Comparison of ENCODE assay signal across 1 cellular context in the genomic region with DNA sequence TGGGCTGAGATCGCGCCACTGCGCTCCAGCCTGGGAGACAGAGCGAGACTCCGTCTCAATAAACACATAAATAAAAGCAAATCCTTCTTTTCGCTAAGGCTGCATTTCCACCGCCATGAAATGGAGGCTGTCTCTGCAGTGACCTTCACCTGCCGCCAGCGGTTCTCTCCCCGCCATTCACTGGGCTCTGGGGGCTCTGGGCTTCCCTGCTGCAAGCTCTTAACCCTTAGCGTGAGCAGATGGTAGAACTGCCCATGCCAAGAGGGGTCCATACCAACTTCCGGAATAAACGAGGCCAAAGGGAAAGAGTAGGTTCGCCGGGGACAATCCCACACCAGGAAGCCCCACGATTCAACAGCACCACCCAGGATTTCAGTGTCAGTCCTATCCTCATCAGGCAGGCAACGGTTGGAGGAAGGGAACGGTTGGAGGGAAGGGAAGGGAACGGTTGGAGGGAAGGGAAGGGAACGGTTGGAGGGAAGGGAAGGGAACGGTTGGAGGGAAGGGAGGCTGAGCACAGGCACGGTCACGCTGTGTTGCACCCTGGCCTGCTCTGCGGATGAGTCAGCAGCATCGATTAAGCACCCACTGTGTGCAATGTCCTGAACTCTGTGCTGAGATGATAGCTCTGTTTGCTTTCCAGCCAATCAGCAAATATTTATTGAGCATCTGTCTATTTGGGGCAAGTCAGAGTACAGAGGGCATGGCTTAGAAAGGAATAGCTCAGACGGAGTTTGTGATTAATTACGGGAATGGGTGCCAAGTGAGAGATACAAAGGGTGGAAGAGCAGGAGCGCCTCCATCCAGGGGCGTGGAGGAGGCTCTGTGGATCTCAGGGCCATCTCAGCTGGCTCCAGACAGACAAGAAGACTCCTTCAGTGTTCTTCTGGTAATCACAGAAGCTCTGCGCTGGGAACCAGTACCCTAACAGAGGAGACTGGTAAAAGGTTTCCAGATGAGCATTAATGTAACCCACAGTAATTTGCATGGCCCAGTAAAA.
TF ChIP-seq lines count a peak whose summit lies in the region.

No MANE protein-coding gene starts in this region.

TF ChIP-seq in HepG2, 621 proteins besides CTCF, POLR2A, EP300 and RAD21 (continued from another document and continues in another):
- TF ChIP-seq E2F5 (CRISPR knock-in tag; conservative IDR thresholded peaks at IDR 0.05): no peak
- TF ChIP-seq PHF8 (CRISPR knock-in tag; IDR thresholded peaks at IDR 0.05): no peak
- peak; percentile 76 for TF ChIP-seq ZNF746 (CRISPR knock-in tag; IDR thresholded peaks at IDR 0.05)
- peak; percentile 95 for TF ChIP-seq DPF2 (CRISPR knock-in tag; IDR thresholded peaks at IDR 0.05; ENCODE audit: borderline replicate concordance, low read depth)
- TF ChIP-seq GABPB1 (CRISPR knock-in tag; IDR thresholded peaks at IDR 0.05): peak; percentile 42; the same call in 1 of the 2 replicates
- peak; percentile 64; the same call in 1 of the 2 replicates for TF ChIP-seq MYPOP (CRISPR knock-in tag; IDR thresholded peaks at IDR 0.05)
- peak; percentile 31; the same call in 1 of the 2 replicates for TF ChIP-seq KMT2B (CRISPR knock-in tag; IDR thresholded peaks at IDR 0.05)
- peak; percentile 97 for TF ChIP-seq SMARCC2 (IDR thresholded peaks at IDR 0.05)
- no peak for TF ChIP-seq RAD51 (IDR thresholded peaks at IDR 0.05; ENCODE audit: borderline replicate concordance)
- TF ChIP-seq, protein P1, sequence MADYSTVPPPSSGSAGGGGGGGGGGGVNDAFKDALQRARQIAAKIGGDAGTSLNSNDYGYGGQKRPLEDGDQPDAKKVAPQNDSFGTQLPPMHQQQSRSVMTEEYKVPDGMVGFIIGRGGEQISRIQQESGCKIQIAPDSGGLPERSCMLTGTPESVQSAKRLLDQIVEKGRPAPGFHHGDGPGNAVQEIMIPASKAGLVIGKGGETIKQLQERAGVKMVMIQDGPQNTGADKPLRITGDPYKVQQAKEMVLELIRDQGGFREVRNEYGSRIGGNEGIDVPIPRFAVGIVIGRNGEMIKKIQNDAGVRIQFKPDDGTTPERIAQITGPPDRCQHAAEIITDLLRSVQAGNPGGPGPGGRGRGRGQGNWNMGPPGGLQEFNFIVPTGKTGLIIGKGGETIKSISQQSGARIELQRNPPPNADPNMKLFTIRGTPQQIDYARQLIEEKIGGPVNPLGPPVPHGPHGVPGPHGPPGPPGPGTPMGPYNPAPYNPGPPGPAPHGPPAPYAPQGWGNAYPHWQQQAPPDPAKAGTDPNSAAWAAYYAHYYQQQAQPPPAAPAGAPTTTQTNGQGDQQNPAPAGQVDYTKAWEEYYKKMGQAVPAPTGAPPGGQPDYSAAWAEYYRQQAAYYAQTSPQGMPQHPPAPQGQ (CRISPR knock-in tag; IDR thresholded peaks at IDR 0.05; ENCODE audit: borderline replicate concordance): no peak
- 0 out of 2 replicates have a peak, but pooled peaks have one; percentile 16 for TF ChIP-seq ZNF224 (CRISPR knock-in tag; IDR thresholded peaks at IDR 0.05)
- no peak for TF ChIP-seq ZNF766 (CRISPR knock-in tag; IDR thresholded peaks at IDR 0.05; ENCODE audit: borderline replicate concordance)
- peak; percentile 96 for TF ChIP-seq ZNF280D (CRISPR knock-in tag; IDR thresholded peaks at IDR 0.05)
- TF ChIP-seq, protein P2, sequence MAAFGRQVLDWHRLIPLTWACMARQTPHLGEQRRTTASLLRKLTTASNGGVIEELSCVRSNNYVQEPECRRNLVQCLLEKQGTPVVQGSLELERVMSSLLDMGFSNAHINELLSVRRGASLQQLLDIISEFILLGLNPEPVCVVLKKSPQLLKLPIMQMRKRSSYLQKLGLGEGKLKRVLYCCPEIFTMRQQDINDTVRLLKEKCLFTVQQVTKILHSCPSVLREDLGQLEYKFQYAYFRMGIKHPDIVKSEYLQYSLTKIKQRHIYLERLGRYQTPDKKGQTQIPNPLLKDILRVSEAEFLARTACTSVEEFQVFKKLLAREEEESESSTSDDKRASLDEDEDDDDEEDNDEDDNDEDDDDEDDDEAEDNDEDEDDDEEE (CRISPR knock-in tag; IDR thresholded peaks at IDR 0.05): no peak
- no peak for TF ChIP-seq THAP8 (CRISPR knock-in tag; IDR thresholded peaks at IDR 0.05; ENCODE audit: borderline replicate concordance)
- TF ChIP-seq ZNF547 (CRISPR knock-in tag; IDR thresholded peaks at IDR 0.05): no peak
- peak; percentile 87 for TF ChIP-seq ONECUT2 (CRISPR knock-in tag; IDR thresholded peaks at IDR 0.05)
- TF ChIP-seq ZNF597 (CRISPR knock-in tag; IDR thresholded peaks at IDR 0.05): no peak
- peak; percentile 88 for TF ChIP-seq NFIC (IDR thresholded peaks at IDR 0.05; ENCODE audit: low read length)
- TF ChIP-seq BRD4 (CRISPR knock-in tag; IDR thresholded peaks at IDR 0.05): no peak
- TF ChIP-seq NAIF1 (CRISPR knock-in tag; IDR thresholded peaks at IDR 0.05; ENCODE audit: borderline replicate concordance): no peak
- peak; percentile 80 for TF ChIP-seq ZHX1 (CRISPR knock-in tag; IDR thresholded peaks at IDR 0.05; ENCODE audit: low read depth)
- TF ChIP-seq, protein P3, sequence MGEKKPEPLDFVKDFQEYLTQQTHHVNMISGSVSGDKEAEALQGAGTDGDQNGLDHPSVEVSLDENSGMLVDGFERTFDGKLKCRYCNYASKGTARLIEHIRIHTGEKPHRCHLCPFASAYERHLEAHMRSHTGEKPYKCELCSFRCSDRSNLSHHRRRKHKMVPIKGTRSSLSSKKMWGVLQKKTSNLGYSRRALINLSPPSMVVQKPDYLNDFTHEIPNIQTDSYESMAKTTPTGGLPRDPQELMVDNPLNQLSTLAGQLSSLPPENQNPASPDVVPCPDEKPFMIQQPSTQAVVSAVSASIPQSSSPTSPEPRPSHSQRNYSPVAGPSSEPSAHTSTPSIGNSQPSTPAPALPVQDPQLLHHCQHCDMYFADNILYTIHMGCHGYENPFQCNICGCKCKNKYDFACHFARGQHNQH (CRISPR knock-in tag; IDR thresholded peaks at IDR 0.05): peak; percentile 85
- TF ChIP-seq ZNF496 (CRISPR knock-in tag; IDR thresholded peaks at IDR 0.05; ENCODE audit: insufficient replicate concordance): no peak
- TF ChIP-seq, protein P4, sequence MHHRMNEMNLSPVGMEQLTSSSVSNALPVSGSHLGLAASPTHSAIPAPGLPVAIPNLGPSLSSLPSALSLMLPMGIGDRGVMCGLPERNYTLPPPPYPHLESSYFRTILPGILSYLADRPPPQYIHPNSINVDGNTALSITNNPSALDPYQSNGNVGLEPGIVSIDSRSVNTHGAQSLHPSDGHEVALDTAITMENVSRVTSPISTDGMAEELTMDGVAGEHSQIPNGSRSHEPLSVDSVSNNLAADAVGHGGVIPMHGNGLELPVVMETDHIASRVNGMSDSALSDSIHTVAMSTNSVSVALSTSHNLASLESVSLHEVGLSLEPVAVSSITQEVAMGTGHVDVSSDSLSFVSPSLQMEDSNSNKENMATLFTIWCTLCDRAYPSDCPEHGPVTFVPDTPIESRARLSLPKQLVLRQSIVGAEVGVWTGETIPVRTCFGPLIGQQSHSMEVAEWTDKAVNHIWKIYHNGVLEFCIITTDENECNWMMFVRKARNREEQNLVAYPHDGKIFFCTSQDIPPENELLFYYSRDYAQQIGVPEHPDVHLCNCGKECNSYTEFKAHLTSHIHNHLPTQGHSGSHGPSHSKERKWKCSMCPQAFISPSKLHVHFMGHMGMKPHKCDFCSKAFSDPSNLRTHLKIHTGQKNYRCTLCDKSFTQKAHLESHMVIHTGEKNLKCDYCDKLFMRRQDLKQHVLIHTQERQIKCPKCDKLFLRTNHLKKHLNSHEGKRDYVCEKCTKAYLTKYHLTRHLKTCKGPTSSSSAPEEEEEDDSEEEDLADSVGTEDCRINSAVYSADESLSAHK (CRISPR knock-in tag; IDR thresholded peaks at IDR 0.05; ENCODE audit: borderline replicate concordance): no peak
- TF ChIP-seq, protein P5, sequence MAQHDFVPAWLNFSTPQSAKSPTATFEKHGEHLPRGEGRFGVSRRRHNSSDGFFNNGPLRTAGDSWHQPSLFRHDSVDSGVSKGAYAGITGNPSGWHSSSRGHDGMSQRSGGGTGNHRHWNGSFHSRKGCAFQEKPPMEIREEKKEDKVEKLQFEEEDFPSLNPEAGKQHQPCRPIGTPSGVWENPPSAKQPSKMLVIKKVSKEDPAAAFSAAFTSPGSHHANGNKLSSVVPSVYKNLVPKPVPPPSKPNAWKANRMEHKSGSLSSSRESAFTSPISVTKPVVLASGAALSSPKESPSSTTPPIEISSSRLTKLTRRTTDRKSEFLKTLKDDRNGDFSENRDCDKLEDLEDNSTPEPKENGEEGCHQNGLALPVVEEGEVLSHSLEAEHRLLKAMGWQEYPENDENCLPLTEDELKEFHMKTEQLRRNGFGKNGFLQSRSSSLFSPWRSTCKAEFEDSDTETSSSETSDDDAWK (CRISPR knock-in tag; IDR thresholded peaks at IDR 0.05): no peak
- peak; percentile 100 for TF ChIP-seq ZBTB38 (CRISPR knock-in tag; IDR thresholded peaks at IDR 0.05)
- TF ChIP-seq SUZ12 (IDR thresholded peaks at IDR 0.05; ENCODE audit: low read depth, low read length): no peak
- no peak for TF ChIP-seq FOXO4 (CRISPR knock-in tag; conservative IDR thresholded peaks at IDR 0.05)
- peak; percentile 57; the same call in 1 of the 2 replicates for TF ChIP-seq ATF1 (CRISPR knock-in tag; IDR thresholded peaks at IDR 0.05)
- no peak for TF ChIP-seq ZNF101 (CRISPR knock-in tag; IDR thresholded peaks at IDR 0.05; ENCODE audit: borderline replicate concordance, low read depth)
- TF ChIP-seq ZNF33A (CRISPR knock-in tag; IDR thresholded peaks at IDR 0.05; ENCODE audit: borderline replicate concordance): no peak
